12 cellular contexts compared by ENCODE assay signal in genomic region chr1:1761504-1762376, GRCh38.
"Had no signal": no experiment of that assay in that cellular context is flagged by ENCODE, and none has a peak within 500 bp of the region (broad histone marks: within the 10 kb centered on the region; RNA-seq: fewer than 3 reads in every experiment).

No MANE protein-coding gene starts in this region.

- DNase-seq: activated CD4-positive, alpha-beta memory T cell treated with anti-CD3 and anti-CD28 coated beads for 36 hours; activated CD4-positive, CD25-positive, alpha-beta regulatory T cell treated with anti-CD3 and anti-CD28 coated beads, Interleukin-2, amount 50 U/mL, for 72 hours; activated T-cell treated with anti-CD3 and anti-CD28 coated beads, Interleukin-2, amount 50 U/mL, for 72 hours; effector CD4-positive, alpha-beta T cell; gastrocnemius medialis; heart right ventricle; left ventricle myocardium inferior; retina; substantia nigra had no signal

- H3K27ac ChIP-seq: coronary artery, gastrocnemius medialis, heart right ventricle, left ventricle myocardium inferior, skin epidermis had no signal

- H3K9me3 ChIP-seq: gastrocnemius medialis, heart right ventricle, left ventricle myocardium inferior had no signal

- ATAC-seq: activated T-cell treated with anti-CD3 and anti-CD28 coated beads, Interleukin-2, amount 50 U/mL, for 72 hours; gastrocnemius medialis; heart right ventricle; stimulated activated effector memory CD8-positive, alpha-beta T cell treated with anti-CD3 and anti-CD28 coated beads, Interleukin-12 subunit alpha, Interleukin-12 subunit beta, amount 100 ng/mL, for 72 hours had no signal

- H3K27me3 ChIP-seq: gastrocnemius medialis, heart right ventricle had no signal

- H3K4me3 ChIP-seq: coronary artery, gastrocnemius medialis, heart right ventricle, left ventricle myocardium inferior, skin epidermis had no signal
